ENCODE assay signal across 27 cellular contexts in genomic region chr12:129807101-129807500, GRCh38.
"Had no signal": no experiment of that assay in that cellular context is flagged by ENCODE, and none has a peak within 500 bp of the region (broad histone marks: within the 10 kb centered on the region; RNA-seq: fewer than 3 reads in every experiment).

No MANE protein-coding gene starts in this region.

- DNase-seq: colonic mucosa; cortex of kidney; effector CD8-positive, alpha-beta T cell; effector memory CD8-positive, alpha-beta T cell; endodermal cell; erythroblast; esophagus squamous epithelium; foreskin fibroblast; foreskin melanocyte; gastrocnemius medialis; glutamatergic neuron; head of caudate nucleus; heart right ventricle; hippocampal formation; left cardiac atrium; left lung; left ventricle myocardium superior; lower lobe of right lung; mesenchymal stem cell; mucosa of descending colon had no signal

- H3K36me3 Mint-ChIP-seq: mesothelial cell of epicardium had no signal

- H3K36me3 ChIP-seq: colonic mucosa, esophagus squamous epithelium, gastrocnemius medialis, heart right ventricle, left lung, lower lobe of right lung had no signal

- H3K27ac Mint-ChIP-seq: dendritic cell treated with granulocyte-macrophage colony-stimulating factor and Interleukin-4, amounts not matched to agents 40 ng/mL and 50 ng/mL, for 4 days; effector memory CD8-positive, alpha-beta T cell; endodermal cell; mesothelial cell of epicardium had no signal

- ATAC-seq: effector memory CD8-positive, alpha-beta T cell; esophagus mucosa; gastrocnemius medialis; heart right ventricle; left cardiac atrium; left lung; left ventricle myocardium superior; lower lobe of right lung; mucosa of descending colon had no signal

- H3K4me3 ChIP-seq: colonic mucosa, esophagus squamous epithelium, gastrocnemius medialis, heart right ventricle, left lung, lower lobe of right lung, mucosa of descending colon had no signal

- H3K9me3 Mint-ChIP-seq: dendritic cell treated with granulocyte-macrophage colony-stimulating factor and Interleukin-4, amounts not matched to agents 40 ng/mL and 50 ng/mL, for 4 days; mesothelial cell of epicardium had no signal

- H3K4me3 Mint-ChIP-seq: dendritic cell treated with granulocyte-macrophage colony-stimulating factor and Interleukin-4, amounts not matched to agents 40 ng/mL and 50 ng/mL, for 4 days; effector memory CD8-positive, alpha-beta T cell; endodermal cell; mesothelial cell of epicardium had no signal

- H3K27ac ChIP-seq: colonic mucosa, epithelial cell of prostate, esophagus squamous epithelium, gastrocnemius medialis, heart right ventricle, left lung, lower lobe of right lung had no signal

- H3K4me1 ChIP-seq: colonic mucosa, esophagus squamous epithelium, gastrocnemius medialis, heart right ventricle, left lung, lower lobe of right lung had no signal

- FAIRE-seq: endometrium, islet of Langerhans, keratinocyte had no signal

- H3K27me3 ChIP-seq: colonic mucosa, esophagus squamous epithelium, gastrocnemius medialis, heart right ventricle, left lung had no signal

- H3K27me3 Mint-ChIP-seq: dendritic cell treated with granulocyte-macrophage colony-stimulating factor and Interleukin-4, amounts not matched to agents 40 ng/mL and 50 ng/mL, for 4 days; effector memory CD8-positive, alpha-beta T cell had no signal

- H3K4me1 Mint-ChIP-seq: mesothelial cell of epicardium had no signal

- H3K9me3 ChIP-seq: colonic mucosa, esophagus squamous epithelium, gastrocnemius medialis, left lung, lower lobe of right lung, mucosa of descending colon had no signal
